Comparison of ENCODE assay signal across 1 cellular context in genomic region chr2:214808961-214809750, GRCh38.
TF ChIP-seq lines count a peak whose summit lies in the region.

TSS of gene BARD1 (minus strand) at chr2:214809683. CDS start at chr2:214809569, 114 bp downstream.

TF ChIP-seq in HepG2, 621 proteins besides CTCF, POLR2A, EP300 and RAD21 (continued from another document and continues in another):
- TF ChIP-seq MAFK (conservative IDR thresholded peaks at IDR 0.05 in 1 of 2, IDR thresholded peaks at IDR 0.05 in 1 of 2; ENCODE audit: low read length in 2 of 2): no peak
- no peak for TF ChIP-seq ZNF335 (CRISPR knock-in tag; IDR thresholded peaks at IDR 0.05)
- peak; percentile 86; the same call in 1 of the 2 replicates for TF ChIP-seq NRL (CRISPR knock-in tag; IDR thresholded peaks at IDR 0.05; ENCODE audit: borderline replicate concordance)
- no peak for TF ChIP-seq NR2C2 (CRISPR knock-in tag; IDR thresholded peaks at IDR 0.05; ENCODE audit: borderline replicate concordance)
- peak; percentile 94 for TF ChIP-seq ZNF572 (CRISPR knock-in tag; IDR thresholded peaks at IDR 0.05)
- no peak for TF ChIP-seq GRHL1 (CRISPR knock-in tag; conservative IDR thresholded peaks at IDR 0.05)
- TF ChIP-seq ZNF577 (CRISPR knock-in tag; IDR thresholded peaks at IDR 0.05; ENCODE audit: borderline replicate concordance, low read depth): no peak
- TF ChIP-seq MEIS2 (CRISPR knock-in tag; IDR thresholded peaks at IDR 0.05): no peak; the same call in 1 of the 2 replicates
- 0 out of 2 replicates have a peak, but pooled peaks have one; percentile 45 for TF ChIP-seq GZF1 (CRISPR knock-in tag; IDR thresholded peaks at IDR 0.05)
- peak; percentile 44; the same call in 1 of the 2 replicates for TF ChIP-seq THAP9 (CRISPR knock-in tag; IDR thresholded peaks at IDR 0.05; ENCODE audit: borderline replicate concordance)
- TF ChIP-seq NFYB (CRISPR knock-in tag; IDR thresholded peaks at IDR 0.05): no peak
- TF ChIP-seq PRMT3 (CRISPR knock-in tag; IDR thresholded peaks at IDR 0.05; ENCODE audit: borderline replicate concordance, low read depth): no peak
- TF ChIP-seq ZNF615 (CRISPR knock-in tag; IDR thresholded peaks at IDR 0.05; ENCODE audit: borderline replicate concordance): no peak
- peak; percentile 5; the same call in 1 of the 2 replicates for TF ChIP-seq ZNF12 (CRISPR knock-in tag; IDR thresholded peaks at IDR 0.05)
- TF ChIP-seq KDM4B (CRISPR knock-in tag; IDR thresholded peaks at IDR 0.05): no peak
- 0 out of 2 replicates have a peak, but pooled peaks have one; percentile 10 for TF ChIP-seq ZBTB3 (CRISPR knock-in tag; IDR thresholded peaks at IDR 0.05; ENCODE audit: borderline replicate concordance, low read depth)
- TF ChIP-seq SPEN (CRISPR knock-in tag; IDR thresholded peaks at IDR 0.05; ENCODE audit: low read depth): peak; percentile 36
- TF ChIP-seq ZMAT3 (CRISPR knock-in tag; conservative IDR thresholded peaks at IDR 0.05): peak; percentile 51
- TF ChIP-seq ZNF740 (CRISPR knock-in tag; IDR thresholded peaks at IDR 0.05): no peak
- no peak for TF ChIP-seq ZSCAN30 (CRISPR knock-in tag; IDR thresholded peaks at IDR 0.05)
- TF ChIP-seq SP140L (CRISPR knock-in tag; IDR thresholded peaks at IDR 0.05; ENCODE audit: borderline replicate concordance): no peak
- 0 out of 2 replicates have a peak, but pooled peaks have one; percentile 30 for TF ChIP-seq KAT8 (CRISPR knock-in tag; IDR thresholded peaks at IDR 0.05)
- TF ChIP-seq ADNP (CRISPR knock-in tag; IDR thresholded peaks at IDR 0.05): no peak
- 0 out of 2 replicates have a peak, but pooled peaks have one; percentile 35 for TF ChIP-seq ARNTL (CRISPR knock-in tag; IDR thresholded peaks at IDR 0.05)
- TF ChIP-seq ZFYVE20 (CRISPR knock-in tag; IDR thresholded peaks at IDR 0.05; ENCODE audit: borderline replicate concordance, low read depth): peak; percentile 44; the same call in 1 of the 2 replicates
- peak; percentile 79; the same call in 1 of the 2 replicates for TF ChIP-seq SIN3A (IDR thresholded peaks at IDR 0.05; ENCODE audit: borderline replicate concordance, low read depth, low read length)
- 0 out of 2 replicates have a peak, but pooled peaks have one; percentile 61 for TF ChIP-seq ZNF431 (CRISPR knock-in tag; IDR thresholded peaks at IDR 0.05; ENCODE audit: borderline replicate concordance, low read depth)
- TF ChIP-seq NFIB (CRISPR knock-in tag; IDR thresholded peaks at IDR 0.05; ENCODE audit: borderline replicate concordance): no peak
- TF ChIP-seq ZNF468 (CRISPR knock-in tag; IDR thresholded peaks at IDR 0.05): 0 out of 2 replicates have a peak, but pooled peaks have one; percentile 28
- TF ChIP-seq ZNF605 (CRISPR knock-in tag; IDR thresholded peaks at IDR 0.05): peak; percentile 93
- no peak for TF ChIP-seq HOXA9 (CRISPR knock-in tag; IDR thresholded peaks at IDR 0.05; ENCODE audit: borderline replicate concordance)
- no peak for TF ChIP-seq PRDM4 (CRISPR knock-in tag; IDR thresholded peaks at IDR 0.05; ENCODE audit: borderline replicate concordance)
- TF ChIP-seq IRF9 (CRISPR knock-in tag; IDR thresholded peaks at IDR 0.05; ENCODE audit: borderline replicate concordance): no peak
- TF ChIP-seq SMAD9 (CRISPR knock-in tag; IDR thresholded peaks at IDR 0.05): no peak
- 0 out of 2 replicates have a peak, but pooled peaks have one; percentile 43 for TF ChIP-seq TBX2 (CRISPR knock-in tag; IDR thresholded peaks at IDR 0.05; ENCODE audit: borderline replicate concordance)
- TF ChIP-seq ZSCAN22 (CRISPR knock-in tag; IDR thresholded peaks at IDR 0.05): no peak
- no peak for TF ChIP-seq ZNF747 (CRISPR knock-in tag; IDR thresholded peaks at IDR 0.05; ENCODE audit: borderline replicate concordance)
- peak; percentile 85; the same call in 1 of the 2 replicates for TF ChIP-seq ZNF296 (CRISPR knock-in tag; conservative IDR thresholded peaks at IDR 0.05)
- TF ChIP-seq TBX3 (IDR thresholded peaks at IDR 0.05; ENCODE audit: borderline replicate concordance): no peak
- peak; percentile 52; the same call in 1 of the 2 replicates for TF ChIP-seq ELK4 (CRISPR knock-in tag; IDR thresholded peaks at IDR 0.05; ENCODE audit: borderline replicate concordance)
- no peak; the same call in 1 of the 2 replicates for TF ChIP-seq TMF1 (CRISPR knock-in tag; IDR thresholded peaks at IDR 0.05; ENCODE audit: low read depth)
- TF ChIP-seq SP4 (CRISPR knock-in tag; IDR thresholded peaks at IDR 0.05): no peak
- TF ChIP-seq ZC3H13 (CRISPR knock-in tag; IDR thresholded peaks at IDR 0.05): no peak
- TF ChIP-seq ZFP37 (CRISPR knock-in tag; IDR thresholded peaks at IDR 0.05; ENCODE audit: borderline replicate concordance): no peak
- peak; percentile 86 for TF ChIP-seq ZNF598 (CRISPR knock-in tag; IDR thresholded peaks at IDR 0.05; ENCODE audit: borderline replicate concordance)
- TF ChIP-seq ZNF75D (CRISPR knock-in tag; IDR thresholded peaks at IDR 0.05; ENCODE audit: borderline replicate concordance): no peak
- peak; percentile 53 for TF ChIP-seq ETV5 (CRISPR knock-in tag; IDR thresholded peaks at IDR 0.05; ENCODE audit: borderline replicate concordance)
- 0 out of 2 replicates have a peak, but pooled peaks have one; percentile 34 for TF ChIP-seq NFATC3 (CRISPR knock-in tag; IDR thresholded peaks at IDR 0.05)
- no peak for TF ChIP-seq SCMH1 (CRISPR knock-in tag; IDR thresholded peaks at IDR 0.05; ENCODE audit: borderline replicate concordance)
- no peak for TF ChIP-seq PLRG1 (conservative IDR thresholded peaks at IDR 0.05)
- peak; percentile 37 for TF ChIP-seq ZNF18 (CRISPR knock-in tag; IDR thresholded peaks at IDR 0.05; ENCODE audit: insufficient replicate concordance)
- TF ChIP-seq HDAC6 (IDR thresholded peaks at IDR 0.05; ENCODE audit: low read depth, low read length): no peak
- peak; percentile 24; the same call in 1 of the 2 replicates for TF ChIP-seq ZNF414 (CRISPR knock-in tag; IDR thresholded peaks at IDR 0.05)
- no peak for TF ChIP-seq FOXP1 (IDR thresholded peaks at IDR 0.05)
- no peak for TF ChIP-seq FOXP1 (CRISPR knock-in tag; IDR thresholded peaks at IDR 0.05)
- no peak for TF ChIP-seq TRIM22 (IDR thresholded peaks at IDR 0.05)
- TF ChIP-seq BRD4 (CRISPR knock-in tag; IDR thresholded peaks at IDR 0.05): peak; percentile 52; the same call in 1 of the 2 replicates
- peak; percentile 63; the same call in 1 of the 2 replicates for TF ChIP-seq YEATS4 (CRISPR knock-in tag; IDR thresholded peaks at IDR 0.05; ENCODE audit: borderline replicate concordance)
